ENCODE assay signal across 17 cellular contexts in the genomic region with DNA sequence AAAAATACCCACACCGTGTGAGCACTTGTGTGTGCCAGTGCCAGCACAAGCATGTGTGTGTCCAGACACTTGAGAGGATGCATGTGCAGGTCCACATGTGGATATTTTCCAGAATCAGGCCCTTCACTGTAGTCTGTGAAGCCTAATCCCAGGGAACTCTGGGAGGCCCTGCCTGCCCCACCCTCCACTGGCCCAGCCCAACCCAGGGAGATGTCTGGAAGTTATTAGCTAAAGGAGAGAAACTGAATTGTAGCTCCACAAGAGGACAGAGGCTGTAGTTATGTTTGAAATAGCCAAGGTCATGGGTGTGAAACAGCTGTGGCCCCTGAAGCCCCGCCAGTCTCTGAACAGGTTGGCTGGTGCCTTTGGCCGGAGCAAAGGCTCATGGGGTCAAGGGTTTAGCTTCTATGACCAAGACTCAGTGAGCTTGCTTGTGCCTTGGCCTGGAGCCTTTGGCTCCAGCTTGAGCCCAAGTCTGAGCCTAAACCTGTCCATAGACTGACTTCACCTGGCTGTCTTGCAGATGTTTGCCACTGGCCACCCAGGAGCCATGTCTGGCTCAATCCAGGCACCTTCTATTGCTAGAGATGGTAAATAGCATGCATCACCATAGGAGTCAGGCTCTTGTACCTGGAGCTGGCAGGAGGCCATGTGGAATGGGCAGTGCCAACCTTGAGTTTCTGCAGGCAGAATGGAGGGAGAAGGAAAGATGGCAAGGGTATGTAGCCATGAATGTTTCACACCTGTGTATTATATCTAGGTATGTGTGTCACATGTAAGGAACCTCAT.
DNase-seq lines count a peak whose midpoint lies in the region; ATAC-seq and TF ChIP-seq lines count a peak whose summit lies in the region.
"Had no signal": no experiment of that assay in that cellular context is flagged by ENCODE, and none has a peak within 500 bp of the region (broad histone marks: within the 10 kb centered on the region; RNA-seq: fewer than 3 reads in every experiment).

No MANE protein-coding gene starts in this region.

- TF ChIP-seq CTCF in HEK293 (tag by site-specific recombination; IDR thresholded peaks at IDR 0.05) (no peak), endodermal cell (conservative IDR thresholded peaks at IDR 0.05) (no peak)

- H2BK5ac ChIP-seq in neuronal stem cell (ENCODE audit: low read length): no peak overlapping the region

- CTCF ChIA-PET in HEK293 (lab: Yijun Ruan, JAX): interaction anchor here (0.6 to 3.6 kb wide), 8 partner anchors 10 to 423 kb away, joined by 3 to 13 read pairs (median 4); no protein-coding TSS in a partner anchor

- H3K27me3 ChIP-seq in adipocyte (replicated peaks; ENCODE audit: control insufficient read depth, insufficient read depth, low read length): peaks cover 60% of the 10 kb centered on the region
- H3K27me3 ChIP-seq in neuronal stem cell (ENCODE audit: control insufficient read depth in 3 of 3, insufficient read depth in 3 of 3, low read depth in 1 of 3, low read length in 3 of 3): no peaks in the 10 kb centered on the region
- H3K27me3 ChIP-seq in endodermal cell (ENCODE audit: control insufficient read depth, insufficient read depth, low read length, poor library complexity, severe bottlenecking): peaks cover 31% of the 10 kb centered on the region

- H3K4me3 ChIP-seq in HEK293 (ENCODE audit: low read depth, low read length) (no peak overlapping the region), adipocyte (ENCODE audit: low read length) (no peak overlapping the region), neuronal stem cell (ENCODE audit: low read length in 2 of 2) (no peak overlapping the region), endodermal cell (ENCODE audit: low read length) (no peak overlapping the region)
- H3K4me3 ChIP-seq: SJSA1 had no signal

- no peaks in the 10 kb centered on the region for H3K4me1 Mint-ChIP-seq in endodermal cell
- H3K4me1 Mint-ChIP-seq: B cell had no signal

- H2AFZ ChIP-seq in neuronal stem cell (ENCODE audit: low read length): no peak overlapping the region

- no peak overlapping the region for H2BK120ac ChIP-seq in neuronal stem cell (ENCODE audit: low read depth, low read length)

- H4K91ac ChIP-seq in neuronal stem cell (ENCODE audit: low read depth, low read length, poor library complexity): no peak overlapping the region

- H3K27me3 Mint-ChIP-seq in endodermal cell (ENCODE audit: insufficient read depth): peaks cover 11% of the 10 kb centered on the region
- H3K27me3 Mint-ChIP-seq: CD4-positive, alpha-beta T cell had no signal

- peak overlapping the region; percentile 27 for H3K18ac ChIP-seq in neuronal stem cell (ENCODE audit: low read length)

- ATAC-seq in GM21619 (IDR thresholded peaks at IDR 0.05; ENCODE audit: unreplicated experiment) (no peak), HG02678 (IDR thresholded peaks at IDR 0.05; ENCODE audit: unreplicated experiment) (no peak)
- ATAC-seq: PC-3 had no signal

- no peak overlapping the region for H3K9ac ChIP-seq in adipocyte (ENCODE audit: low read length)
- H3K9ac ChIP-seq in neuronal stem cell (ENCODE audit: low read depth, low read length, poor library complexity): no peak overlapping the region
- no peak overlapping the region for H3K9ac ChIP-seq in endodermal cell (ENCODE audit: extremely low read depth, low read length, poor library complexity, severe bottlenecking)

- no peak overlapping the region for H3K27ac Mint-ChIP-seq in endodermal cell
- H3K27ac Mint-ChIP-seq: B cell; CD4-positive, alpha-beta T cell had no signal

- peak; percentile 48 for DNase-seq in AG20443 (ENCODE audit: low spot score)
- DNase-seq in adipocyte (ENCODE audit: low read depth): peak; percentile 28
- no peak for DNase-seq in neuronal stem cell (ENCODE audit: low spot score)
- DNase-seq in endodermal cell: no peak
- no peak for DNase-seq in activated gamma-delta T cell treated with Interleukin-2 at 50 U/mL for 16 hours
- DNase-seq: ACHN; CD4-positive, alpha-beta T cell; H7; Kasumi-1; NCI-H1436 treated with DMSO at 0.1 percent for 48 hours; NK-92 treated with Interleukin-12 subunit alpha and Interleukin-12 subunit beta, amount 100 ng/mL, for 24 hours; PC-3 had no signal

- no peak overlapping the region for H3K14ac ChIP-seq in neuronal stem cell (ENCODE audit: low read length)

- peak overlapping the region; percentile 14 for H2BK12ac ChIP-seq in neuronal stem cell (ENCODE audit: low read length)

- no CpG with 5 or more reads among the region's 3 CpGs for whole genome bisulfite sequencing in neuronal stem cell (ENCODE audit: extremely low coverage in 2 of 2, insufficient read length in 2 of 2, insufficient replicate concordance in 1 of 2), 2 donors
- WGBS in endodermal cell (ENCODE audit: insufficient coverage in 1 of 2, insufficient read length in 1 of 2), 2 experiments: 94% methylated on average over 3 of the region's 3 CpGs

- H3K4me3 Mint-ChIP-seq in endodermal cell: no peak overlapping the region
- H3K4me3 Mint-ChIP-seq: B cell; CD4-positive, alpha-beta T cell had no signal

- H3K4ac ChIP-seq in neuronal stem cell (ENCODE audit: low read length): no peak overlapping the region

- no peak overlapping the region for H2BK15ac ChIP-seq in neuronal stem cell (ENCODE audit: low read length)

- no peak overlapping the region for H3K4me2 ChIP-seq in neuronal stem cell (ENCODE audit: insufficient read depth, low read length, poor library complexity, severe bottlenecking)

- POLR2A ChIA-PET in HEK293 (lab: Yijun Ruan, JAX): no interaction called here

- peak overlapping the region; percentile 16; the same call in 1 of the 2 replicates for H3K27ac ChIP-seq in HEK293 (ENCODE audit: extremely low read depth, low read depth, low read length)
- H3K27ac ChIP-seq in neuronal stem cell (replicated peaks; ENCODE audit: low read length): no peak overlapping the region
- no peak overlapping the region for H3K27ac ChIP-seq in endodermal cell (ENCODE audit: low read depth, low read length)
- H3K27ac ChIP-seq: SJSA1 had no signal

- H3K9me3 ChIP-seq in HEK293 (ENCODE audit: control insufficient read depth, insufficient read depth, low read depth, low read length) (no peaks in the 10 kb centered on the region), adipocyte (ENCODE audit: control insufficient read depth, low read length) (no peaks in the 10 kb centered on the region), neuronal stem cell (replicated peaks in 1 of 2; ENCODE audit: control insufficient read depth in 2 of 2, insufficient read depth in 1 of 2, low read depth in 1 of 2, low read length in 2 of 2) (peaks cover 0 to 3% of the 10 kb centered on the region in 2 donors), endodermal cell (ENCODE audit: control insufficient read depth, low read length) (no peaks in the 10 kb centered on the region)
- H3K9me3 ChIP-seq: SJSA1 had no signal

- no peak overlapping the region for H3K23ac ChIP-seq in neuronal stem cell (ENCODE audit: low read depth, low read length, poor library complexity)

- no peaks in the 10 kb centered on the region for H3K79me1 ChIP-seq in neuronal stem cell (ENCODE audit: low read depth, low read length)

- H2AK5ac ChIP-seq in neuronal stem cell (ENCODE audit: low read depth, low read length): no peak overlapping the region

- H4K8ac ChIP-seq in neuronal stem cell (ENCODE audit: low read depth, low read length): no peak overlapping the region

- H3K36me3 ChIP-seq in HEK293 (ENCODE audit: control insufficient read depth in 2 of 2, insufficient read depth in 1 of 2, low read length in 2 of 2): no peaks in the 10 kb centered on the region
- no peaks in the 10 kb centered on the region for H3K36me3 ChIP-seq in adipocyte (ENCODE audit: control insufficient read depth, insufficient read depth, low read length, severe bottlenecking)
- peaks cover 0 to 17% of the 10 kb centered on the region in 2 donors for H3K36me3 ChIP-seq in neuronal stem cell (replicated peaks in 1 of 2; ENCODE audit: control insufficient read depth in 2 of 2, insufficient read depth in 2 of 2, low read length in 2 of 2)
- no peaks in the 10 kb centered on the region for H3K36me3 ChIP-seq in endodermal cell (ENCODE audit: control insufficient read depth, insufficient read depth, low read length)
- H3K36me3 ChIP-seq: SJSA1 had no signal

- H3K36me3 Mint-ChIP-seq in endodermal cell (ENCODE audit: low read depth): no peaks in the 10 kb centered on the region

- peaks cover 19% of the 10 kb centered on the region for H3K4me1 ChIP-seq in HEK293 (ENCODE audit: control insufficient read depth, insufficient read depth, low read length)
- no peaks in the 10 kb centered on the region for H3K4me1 ChIP-seq in adipocyte (ENCODE audit: control insufficient read depth, insufficient read depth, low read length)
- H3K4me1 ChIP-seq in neuronal stem cell (ENCODE audit: control insufficient read depth in 2 of 2, insufficient read depth in 1 of 2, low read depth in 1 of 2, low read length in 2 of 2): no peaks in the 10 kb centered on the region
- no peaks in the 10 kb centered on the region for H3K4me1 ChIP-seq in endodermal cell (ENCODE audit: control insufficient read depth, insufficient read depth, low read length)
- H3K4me1 ChIP-seq: SJSA1 had no signal

- no peaks in the 10 kb centered on the region for H3K9me3 Mint-ChIP-seq in endodermal cell
- H3K9me3 Mint-ChIP-seq: CD4-positive, alpha-beta T cell had no signal

TF ChIP-seq in HEK293, 187 proteins besides CTCF, POLR2A, EP300 and RAD21:
- TF ChIP-seq, protein P1, sequence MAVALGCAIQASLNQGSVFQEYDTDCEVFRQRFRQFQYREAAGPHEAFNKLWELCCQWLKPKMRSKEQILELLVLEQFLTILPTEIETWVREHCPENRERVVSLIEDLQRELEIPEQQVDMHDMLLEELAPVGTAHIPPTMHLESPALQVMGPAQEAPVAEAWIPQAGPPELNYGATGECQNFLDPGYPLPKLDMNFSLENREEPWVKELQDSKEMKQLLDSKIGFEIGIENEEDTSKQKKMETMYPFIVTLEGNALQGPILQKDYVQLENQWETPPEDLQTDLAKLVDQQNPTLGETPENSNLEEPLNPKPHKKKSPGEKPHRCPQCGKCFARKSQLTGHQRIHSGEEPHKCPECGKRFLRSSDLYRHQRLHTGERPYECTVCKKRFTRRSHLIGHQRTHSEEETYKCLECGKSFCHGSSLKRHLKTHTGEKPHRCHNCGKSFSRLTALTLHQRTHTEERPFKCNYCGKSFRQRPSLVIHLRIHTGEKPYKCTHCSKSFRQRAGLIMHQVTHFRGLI (tag by site-specific recombination; IDR thresholded peaks at IDR 0.05): peak; percentile 91
- TF ChIP-seq ZNF596 (tag by site-specific recombination; IDR thresholded peaks at IDR 0.05) (0 out of 2 replicates have a peak, but pooled peaks have one; percentile 1), ZNF571 (tag by site-specific recombination; IDR thresholded peaks at IDR 0.05) (no peak)
- TF ChIP-seq, protein P2, sequence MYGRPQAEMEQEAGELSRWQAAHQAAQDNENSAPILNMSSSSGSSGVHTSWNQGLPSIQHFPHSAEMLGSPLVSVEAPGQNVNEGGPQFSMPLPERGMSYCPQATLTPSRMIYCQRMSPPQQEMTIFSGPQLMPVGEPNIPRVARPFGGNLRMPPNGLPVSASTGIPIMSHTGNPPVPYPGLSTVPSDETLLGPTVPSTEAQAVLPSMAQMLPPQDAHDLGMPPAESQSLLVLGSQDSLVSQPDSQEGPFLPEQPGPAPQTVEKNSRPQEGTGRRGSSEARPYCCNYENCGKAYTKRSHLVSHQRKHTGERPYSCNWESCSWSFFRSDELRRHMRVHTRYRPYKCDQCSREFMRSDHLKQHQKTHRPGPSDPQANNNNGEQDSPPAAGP (tag by site-specific recombination; IDR thresholded peaks at IDR 0.05): 0 out of 2 replicates have a peak, but pooled peaks have one; percentile 2
TF ChIP-seq in HEK293: peak in this region for 3.

Comparison
In these comparisons a context has a peak if more than half of its experiments do, and no peak if none do; other contexts are left out.
1. DNase-seq: peak in AG20443 (single experiment) and adipocyte (single experiment); none in neuronal stem cell (single experiment), endodermal cell (single experiment) and activated gamma-delta T cell treated with Interleukin-2 at 50 U/mL for 16 hours (single experiment).